Comparison of ENCODE assay signal across 1 cellular context in the genomic region with DNA sequence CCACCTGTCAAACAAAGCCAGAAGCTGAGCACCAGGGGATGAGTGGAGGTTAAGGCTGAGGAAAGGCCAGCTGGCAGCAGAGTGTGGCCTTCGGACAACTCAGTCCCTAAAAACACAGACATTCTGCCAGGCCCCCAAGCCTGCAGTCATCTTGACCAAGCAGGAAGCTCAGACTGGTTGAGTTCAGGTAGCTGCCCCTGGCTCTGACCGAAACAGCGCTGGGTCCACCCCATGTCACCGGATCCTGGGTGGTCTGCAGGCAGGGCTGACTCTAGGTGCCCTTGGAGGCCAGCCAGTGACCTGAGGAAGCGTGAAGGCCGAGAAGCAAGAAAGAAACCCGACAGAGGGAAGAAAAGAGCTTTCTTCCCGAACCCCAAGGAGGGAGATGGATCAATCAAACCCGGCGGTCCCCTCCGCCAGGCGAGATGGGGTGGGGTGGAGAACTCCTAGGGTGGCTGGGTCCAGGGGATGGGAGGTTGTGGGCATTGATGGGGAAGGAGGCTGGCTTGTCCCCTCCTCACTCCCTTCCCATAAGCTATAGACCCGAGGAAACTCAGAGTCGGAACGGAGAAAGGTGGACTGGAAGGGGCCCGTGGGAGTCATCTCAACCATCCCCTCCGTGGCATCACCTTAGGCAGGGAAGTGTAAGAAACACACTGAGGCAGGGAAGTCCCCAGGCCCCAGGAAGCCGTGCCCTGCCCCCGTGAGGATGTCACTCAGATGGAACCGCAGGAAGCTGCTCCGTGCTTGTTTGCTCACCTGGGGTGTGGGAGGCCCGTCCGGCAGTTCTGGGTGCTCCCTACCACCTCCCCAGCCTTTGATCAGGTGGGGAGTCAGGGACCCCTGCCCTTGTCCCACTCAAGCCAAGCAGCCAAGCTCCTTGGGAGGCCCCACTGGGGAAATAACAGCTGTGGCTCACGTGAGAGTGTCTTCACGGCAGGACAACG.
TF ChIP-seq lines count a peak whose summit lies in the region.

No MANE protein-coding gene starts in this region.

TF ChIP-seq in WTC11, 78 proteins besides CTCF, POLR2A, EP300 and RAD21 (continued from another document):
- TF ChIP-seq, protein P1, sequence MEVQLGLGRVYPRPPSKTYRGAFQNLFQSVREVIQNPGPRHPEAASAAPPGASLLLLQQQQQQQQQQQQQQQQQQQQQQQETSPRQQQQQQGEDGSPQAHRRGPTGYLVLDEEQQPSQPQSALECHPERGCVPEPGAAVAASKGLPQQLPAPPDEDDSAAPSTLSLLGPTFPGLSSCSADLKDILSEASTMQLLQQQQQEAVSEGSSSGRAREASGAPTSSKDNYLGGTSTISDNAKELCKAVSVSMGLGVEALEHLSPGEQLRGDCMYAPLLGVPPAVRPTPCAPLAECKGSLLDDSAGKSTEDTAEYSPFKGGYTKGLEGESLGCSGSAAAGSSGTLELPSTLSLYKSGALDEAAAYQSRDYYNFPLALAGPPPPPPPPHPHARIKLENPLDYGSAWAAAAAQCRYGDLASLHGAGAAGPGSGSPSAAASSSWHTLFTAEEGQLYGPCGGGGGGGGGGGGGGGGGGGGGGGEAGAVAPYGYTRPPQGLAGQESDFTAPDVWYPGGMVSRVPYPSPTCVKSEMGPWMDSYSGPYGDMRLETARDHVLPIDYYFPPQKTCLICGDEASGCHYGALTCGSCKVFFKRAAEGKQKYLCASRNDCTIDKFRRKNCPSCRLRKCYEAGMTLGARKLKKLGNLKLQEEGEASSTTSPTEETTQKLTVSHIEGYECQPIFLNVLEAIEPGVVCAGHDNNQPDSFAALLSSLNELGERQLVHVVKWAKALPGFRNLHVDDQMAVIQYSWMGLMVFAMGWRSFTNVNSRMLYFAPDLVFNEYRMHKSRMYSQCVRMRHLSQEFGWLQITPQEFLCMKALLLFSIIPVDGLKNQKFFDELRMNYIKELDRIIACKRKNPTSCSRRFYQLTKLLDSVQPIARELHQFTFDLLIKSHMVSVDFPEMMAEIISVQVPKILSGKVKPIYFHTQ (CRISPR knock-in tag; IDR thresholded peaks at IDR 0.05): 0 out of 2 replicates have a peak, but pooled peaks have one; percentile 30
- TF ChIP-seq, protein P2, sequence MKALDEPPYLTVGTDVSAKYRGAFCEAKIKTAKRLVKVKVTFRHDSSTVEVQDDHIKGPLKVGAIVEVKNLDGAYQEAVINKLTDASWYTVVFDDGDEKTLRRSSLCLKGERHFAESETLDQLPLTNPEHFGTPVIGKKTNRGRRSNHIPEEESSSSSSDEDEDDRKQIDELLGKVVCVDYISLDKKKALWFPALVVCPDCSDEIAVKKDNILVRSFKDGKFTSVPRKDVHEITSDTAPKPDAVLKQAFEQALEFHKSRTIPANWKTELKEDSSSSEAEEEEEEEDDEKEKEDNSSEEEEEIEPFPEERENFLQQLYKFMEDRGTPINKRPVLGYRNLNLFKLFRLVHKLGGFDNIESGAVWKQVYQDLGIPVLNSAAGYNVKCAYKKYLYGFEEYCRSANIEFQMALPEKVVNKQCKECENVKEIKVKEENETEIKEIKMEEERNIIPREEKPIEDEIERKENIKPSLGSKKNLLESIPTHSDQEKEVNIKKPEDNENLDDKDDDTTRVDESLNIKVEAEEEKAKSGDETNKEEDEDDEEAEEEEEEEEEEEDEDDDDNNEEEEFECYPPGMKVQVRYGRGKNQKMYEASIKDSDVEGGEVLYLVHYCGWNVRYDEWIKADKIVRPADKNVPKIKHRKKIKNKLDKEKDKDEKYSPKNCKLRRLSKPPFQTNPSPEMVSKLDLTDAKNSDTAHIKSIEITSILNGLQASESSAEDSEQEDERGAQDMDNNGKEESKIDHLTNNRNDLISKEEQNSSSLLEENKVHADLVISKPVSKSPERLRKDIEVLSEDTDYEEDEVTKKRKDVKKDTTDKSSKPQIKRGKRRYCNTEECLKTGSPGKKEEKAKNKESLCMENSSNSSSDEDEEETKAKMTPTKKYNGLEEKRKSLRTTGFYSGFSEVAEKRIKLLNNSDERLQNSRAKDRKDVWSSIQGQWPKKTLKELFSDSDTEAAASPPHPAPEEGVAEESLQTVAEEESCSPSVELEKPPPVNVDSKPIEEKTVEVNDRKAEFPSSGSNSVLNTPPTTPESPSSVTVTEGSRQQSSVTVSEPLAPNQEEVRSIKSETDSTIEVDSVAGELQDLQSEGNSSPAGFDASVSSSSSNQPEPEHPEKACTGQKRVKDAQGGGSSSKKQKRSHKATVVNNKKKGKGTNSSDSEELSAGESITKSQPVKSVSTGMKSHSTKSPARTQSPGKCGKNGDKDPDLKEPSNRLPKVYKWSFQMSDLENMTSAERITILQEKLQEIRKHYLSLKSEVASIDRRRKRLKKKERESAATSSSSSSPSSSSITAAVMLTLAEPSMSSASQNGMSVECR (CRISPR knock-in tag; IDR thresholded peaks at IDR 0.05; ENCODE audit: borderline replicate concordance): no peak
- no peak for TF ChIP-seq PRRX2 (CRISPR knock-in tag; IDR thresholded peaks at IDR 0.05)
- no peak for TF ChIP-seq ZNF219 (CRISPR knock-in tag; IDR thresholded peaks at IDR 0.05; ENCODE audit: borderline replicate concordance)
- TF ChIP-seq, protein P3, sequence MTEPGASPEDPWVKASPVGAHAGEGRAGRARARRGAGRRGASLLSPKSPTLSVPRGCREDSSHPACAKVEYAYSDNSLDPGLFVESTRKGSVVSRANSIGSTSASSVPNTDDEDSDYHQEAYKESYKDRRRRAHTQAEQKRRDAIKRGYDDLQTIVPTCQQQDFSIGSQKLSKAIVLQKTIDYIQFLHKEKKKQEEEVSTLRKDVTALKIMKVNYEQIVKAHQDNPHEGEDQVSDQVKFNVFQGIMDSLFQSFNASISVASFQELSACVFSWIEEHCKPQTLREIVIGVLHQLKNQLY (CRISPR knock-in tag; IDR thresholded peaks at IDR 0.05): no peak
- TF ChIP-seq, protein P4, sequence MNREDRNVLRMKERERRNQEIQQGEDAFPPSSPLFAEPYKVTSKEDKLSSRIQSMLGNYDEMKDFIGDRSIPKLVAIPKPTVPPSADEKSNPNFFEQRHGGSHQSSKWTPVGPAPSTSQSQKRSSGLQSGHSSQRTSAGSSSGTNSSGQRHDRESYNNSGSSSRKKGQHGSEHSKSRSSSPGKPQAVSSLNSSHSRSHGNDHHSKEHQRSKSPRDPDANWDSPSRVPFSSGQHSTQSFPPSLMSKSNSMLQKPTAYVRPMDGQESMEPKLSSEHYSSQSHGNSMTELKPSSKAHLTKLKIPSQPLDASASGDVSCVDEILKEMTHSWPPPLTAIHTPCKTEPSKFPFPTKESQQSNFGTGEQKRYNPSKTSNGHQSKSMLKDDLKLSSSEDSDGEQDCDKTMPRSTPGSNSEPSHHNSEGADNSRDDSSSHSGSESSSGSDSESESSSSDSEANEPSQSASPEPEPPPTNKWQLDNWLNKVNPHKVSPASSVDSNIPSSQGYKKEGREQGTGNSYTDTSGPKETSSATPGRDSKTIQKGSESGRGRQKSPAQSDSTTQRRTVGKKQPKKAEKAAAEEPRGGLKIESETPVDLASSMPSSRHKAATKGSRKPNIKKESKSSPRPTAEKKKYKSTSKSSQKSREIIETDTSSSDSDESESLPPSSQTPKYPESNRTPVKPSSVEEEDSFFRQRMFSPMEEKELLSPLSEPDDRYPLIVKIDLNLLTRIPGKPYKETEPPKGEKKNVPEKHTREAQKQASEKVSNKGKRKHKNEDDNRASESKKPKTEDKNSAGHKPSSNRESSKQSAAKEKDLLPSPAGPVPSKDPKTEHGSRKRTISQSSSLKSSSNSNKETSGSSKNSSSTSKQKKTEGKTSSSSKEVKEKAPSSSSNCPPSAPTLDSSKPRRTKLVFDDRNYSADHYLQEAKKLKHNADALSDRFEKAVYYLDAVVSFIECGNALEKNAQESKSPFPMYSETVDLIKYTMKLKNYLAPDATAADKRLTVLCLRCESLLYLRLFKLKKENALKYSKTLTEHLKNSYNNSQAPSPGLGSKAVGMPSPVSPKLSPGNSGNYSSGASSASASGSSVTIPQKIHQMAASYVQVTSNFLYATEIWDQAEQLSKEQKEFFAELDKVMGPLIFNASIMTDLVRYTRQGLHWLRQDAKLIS (CRISPR knock-in tag; IDR thresholded peaks at IDR 0.05; ENCODE audit: borderline replicate concordance): no peak
- no peak for TF ChIP-seq GTF2I (CRISPR knock-in tag; conservative IDR thresholded peaks at IDR 0.05)
- no peak for TF ChIP-seq SMAD3 (CRISPR knock-in tag; IDR thresholded peaks at IDR 0.05; ENCODE audit: borderline replicate concordance)
- TF ChIP-seq, protein P5, sequence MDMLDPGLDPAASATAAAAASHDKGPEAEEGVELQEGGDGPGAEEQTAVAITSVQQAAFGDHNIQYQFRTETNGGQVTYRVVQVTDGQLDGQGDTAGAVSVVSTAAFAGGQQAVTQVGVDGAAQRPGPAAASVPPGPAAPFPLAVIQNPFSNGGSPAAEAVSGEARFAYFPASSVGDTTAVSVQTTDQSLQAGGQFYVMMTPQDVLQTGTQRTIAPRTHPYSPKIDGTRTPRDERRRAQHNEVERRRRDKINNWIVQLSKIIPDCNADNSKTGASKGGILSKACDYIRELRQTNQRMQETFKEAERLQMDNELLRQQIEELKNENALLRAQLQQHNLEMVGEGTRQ (CRISPR knock-in tag; IDR thresholded peaks at IDR 0.05): no peak
- TF ChIP-seq SP1 (CRISPR knock-in tag; conservative IDR thresholded peaks at IDR 0.05): 0 out of 2 replicates have a peak, but pooled peaks have one; percentile 26
- TF ChIP-seq, protein P6, sequence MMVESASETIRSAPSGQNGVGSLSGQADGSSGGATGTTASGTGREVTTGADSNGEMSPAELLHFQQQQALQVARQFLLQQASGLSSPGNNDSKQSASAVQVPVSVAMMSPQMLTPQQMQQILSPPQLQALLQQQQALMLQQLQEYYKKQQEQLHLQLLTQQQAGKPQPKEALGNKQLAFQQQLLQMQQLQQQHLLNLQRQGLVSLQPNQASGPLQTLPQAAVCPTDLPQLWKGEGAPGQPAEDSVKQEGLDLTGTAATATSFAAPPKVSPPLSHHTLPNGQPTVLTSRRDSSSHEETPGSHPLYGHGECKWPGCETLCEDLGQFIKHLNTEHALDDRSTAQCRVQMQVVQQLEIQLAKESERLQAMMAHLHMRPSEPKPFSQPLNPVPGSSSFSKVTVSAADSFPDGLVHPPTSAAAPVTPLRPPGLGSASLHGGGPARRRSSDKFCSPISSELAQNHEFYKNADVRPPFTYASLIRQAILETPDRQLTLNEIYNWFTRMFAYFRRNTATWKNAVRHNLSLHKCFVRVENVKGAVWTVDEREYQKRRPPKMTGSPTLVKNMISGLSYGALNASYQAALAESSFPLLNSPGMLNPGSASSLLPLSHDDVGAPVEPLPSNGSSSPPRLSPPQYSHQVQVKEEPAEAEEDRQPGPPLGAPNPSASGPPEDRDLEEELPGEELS (CRISPR knock-in tag; IDR thresholded peaks at IDR 0.05): no peak
- peak; percentile 60; the same call in 1 of the 2 replicates for TF ChIP-seq NFATC4 (CRISPR knock-in tag; IDR thresholded peaks at IDR 0.05)
- no peak for TF ChIP-seq OVOL2 (CRISPR knock-in tag; IDR thresholded peaks at IDR 0.05; ENCODE audit: borderline replicate concordance)
